ENCODE assay signal across 8 cellular contexts in the genomic region with DNA sequence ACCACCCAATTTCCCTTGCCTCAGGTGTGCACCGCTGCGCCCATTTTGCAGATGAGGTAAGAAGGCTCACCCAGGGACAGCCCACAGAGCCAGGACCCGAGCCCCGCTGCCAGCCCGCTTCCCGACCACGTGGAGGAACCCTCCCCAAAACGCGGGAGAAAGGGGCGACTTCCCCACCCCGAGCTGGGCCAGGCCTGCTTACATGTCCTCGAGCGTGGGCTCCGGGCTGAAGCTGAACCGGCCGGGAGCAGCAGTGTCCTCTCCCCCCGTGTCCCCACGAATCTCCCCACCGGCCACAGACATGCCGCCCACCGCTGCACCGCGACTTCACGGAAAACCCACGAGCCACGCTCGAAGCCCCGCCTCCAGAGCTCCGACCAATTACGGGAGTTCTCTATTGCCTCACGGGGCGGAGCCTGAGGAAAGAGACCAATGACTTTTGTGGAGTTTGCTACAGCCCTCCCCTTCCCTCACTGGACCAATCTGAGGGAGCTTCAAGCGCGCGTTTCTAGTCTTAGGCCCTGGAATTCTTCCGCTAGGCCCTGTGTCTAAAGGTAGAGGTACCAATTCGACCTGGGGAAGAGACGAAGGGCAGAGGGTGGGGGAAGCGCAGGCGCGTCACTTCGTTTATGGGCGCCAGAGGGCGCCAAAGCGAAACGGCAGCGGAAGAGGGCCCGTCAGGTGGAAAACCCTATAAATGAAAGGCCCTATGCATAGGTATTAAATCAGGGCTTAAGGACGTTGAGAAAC. TPM values are rescaled to one million over a fixed set of nuclear protein-coding genes. Genes with fewer than 3 reads are reported as not detected.
DNase-seq lines count a peak whose midpoint lies in the region; ATAC-seq and TF ChIP-seq lines count a peak whose summit lies in the region.

A gene (minus strand): TSS at position 353 of the 750 bp plus-strand sequence. CDS start 50 bp downstream, at position 303.

- CTCF ChIA-PET in Caco-2 (lab: Charles Lee) = interaction anchor here (0.6 to 2.0 kb wide), 45 partner anchors 9 to 338 kb away, joined by 3 to 49 read pairs (median 5); a partner anchor contains a TSS

- no peak within 1 kb of the TSS for H3K18ac ChIP-seq in mesendoderm (ENCODE audit: low read length)

- intact Hi-C loops in Caco-2 (cut with micrococcal nuclease; ENCODE audit: unreplicated experiment) = loop anchor here (1.0 to 2.0 kb wide), 6 partner anchors 97 to 228 kb away; a partner anchor contains a TSS

- peak within 1 kb of the TSS; percentile 67 for H3K4me3 ChIP-seq in Caco-2 (ENCODE audit: low read depth, low read length)
- peak within 1 kb of the TSS; percentile 91 for H3K4me3 ChIP-seq in endodermal cell (ENCODE audit: low read length)
- peak within 1 kb of the TSS; percentile 72 for H3K4me3 ChIP-seq in mesendoderm (ENCODE audit: low read length)

- peak within 1 kb of the TSS; percentile 84 for H3K56ac ChIP-seq in mesendoderm (ENCODE audit: low read length)

- no peak within 1 kb of the TSS for H4K8ac ChIP-seq in mesendoderm (ENCODE audit: low read depth, low read length)

- H3K23ac ChIP-seq in mesendoderm (ENCODE audit: low read length) = no peak within 1 kb of the TSS

- H3K36me3 Mint-ChIP-seq in Caco-2 (ENCODE audit: insufficient read depth, unreplicated experiment) = peaks cover 26% of the 10 kb centered on the region
- H3K36me3 Mint-ChIP-seq in endodermal cell (ENCODE audit: low read depth) = peaks cover 29% of the 10 kb centered on the region

- H3K9me3 Mint-ChIP-seq in Caco-2 (ENCODE audit: unreplicated experiment) (no peaks in the 10 kb centered on the region), endodermal cell (no peaks in the 10 kb centered on the region)

- no peak within 1 kb of the TSS for H2BK120ac ChIP-seq in mesendoderm (ENCODE audit: low read depth, low read length)

- H3K36me3 ChIP-seq in Caco-2 (ENCODE audit: control insufficient read depth, insufficient read depth, low read length) (no peaks in the 10 kb centered on the region; the same call in 1 of the 2 replicates), endodermal cell (ENCODE audit: control insufficient read depth, insufficient read depth, low read length) (peaks cover 20% of the 10 kb centered on the region), mesendoderm (ENCODE audit: control insufficient read depth, insufficient read depth, low read length) (no peaks in the 10 kb centered on the region)

- peak within 1 kb of the TSS; percentile 47 for H3K4me2 ChIP-seq in mesendoderm (ENCODE audit: low read length)

- H2BK5ac ChIP-seq in mesendoderm (ENCODE audit: low read length) = no peak within 1 kb of the TSS

- H3K27me3 Mint-ChIP-seq in Caco-2 (ENCODE audit: insufficient read depth, unreplicated experiment) (no peaks in the 10 kb centered on the region), endodermal cell (ENCODE audit: insufficient read depth) (peaks cover 29% of the 10 kb centered on the region)

- H2AK5ac ChIP-seq in mesendoderm (ENCODE audit: low read length) = no peak within 1 kb of the TSS

- H3K9ac ChIP-seq in endodermal cell (ENCODE audit: extremely low read depth, low read length, poor library complexity, severe bottlenecking) (peak within 1 kb of the TSS; percentile 31), mesendoderm (ENCODE audit: low read length) (peak within 1 kb of the TSS; percentile 75)

- 0 to 1% methylated on average over 13 to 49 of the region's 49 CpGs for WGBS in endodermal cell (ENCODE audit: insufficient coverage in 1 of 2, insufficient read length in 1 of 2), 2 experiments
- no CpG with 5 or more reads among the region's 49 CpGs for WGBS in mesendoderm (ENCODE audit: extremely low coverage, insufficient coverage, low lambda C conversion rate)

- H3K4me1 ChIP-seq in Caco-2 (peaks cover 16% of the 10 kb centered on the region), endodermal cell (ENCODE audit: control insufficient read depth, insufficient read depth, low read length) (no peaks in the 10 kb centered on the region), mesendoderm (ENCODE audit: control insufficient read depth, low read depth, low read length) (peaks cover 2% of the 10 kb centered on the region)

- no peak within 1 kb of the TSS for H3K27ac Mint-ChIP-seq in Caco-2 (ENCODE audit: unreplicated experiment)
- no peak within 1 kb of the TSS for H3K27ac Mint-ChIP-seq in endodermal cell

- no peak within 1 kb of the TSS for H2BK15ac ChIP-seq in mesendoderm (replicated peaks; ENCODE audit: low read depth)

- no peaks in the 10 kb centered on the region for H3K9me3 ChIP-seq in Caco-2
- no peaks in the 10 kb centered on the region for H3K9me3 ChIP-seq in endodermal cell (ENCODE audit: control insufficient read depth, low read length)

- H3K4me3 Mint-ChIP-seq in Caco-2 (ENCODE audit: unreplicated experiment) (no peak within 1 kb of the TSS), endodermal cell (no peak within 1 kb of the TSS)

- H3K4me1 Mint-ChIP-seq in Caco-2 (ENCODE audit: low read depth, unreplicated experiment) (no peaks in the 10 kb centered on the region), endodermal cell (peaks cover 8% of the 10 kb centered on the region)

- H4K5ac ChIP-seq in mesendoderm (ENCODE audit: low read length) = no peak within 1 kb of the TSS

- H3K27ac ChIP-seq in endodermal cell (ENCODE audit: low read depth, low read length) (no peak within 1 kb of the TSS), mesendoderm (ENCODE audit: low read depth, low read length) (no peak within 1 kb of the TSS)

- no peak within 1 kb of the TSS for H3K4ac ChIP-seq in mesendoderm (ENCODE audit: low read depth, low read length)

- H3K27me3 ChIP-seq in Caco-2 (replicated peaks; ENCODE audit: control insufficient read depth, insufficient read depth, low read length) = no peaks in the 10 kb centered on the region
- H3K27me3 ChIP-seq in endodermal cell (ENCODE audit: control insufficient read depth, insufficient read depth, low read length, poor library complexity, severe bottlenecking) = no peaks in the 10 kb centered on the region
- H3K27me3 ChIP-seq in mesendoderm (ENCODE audit: insufficient read depth, low read length, poor library complexity) = no peaks in the 10 kb centered on the region

- H3K79me2 ChIP-seq in mesendoderm (ENCODE audit: control insufficient read depth, insufficient read depth, low read length) = peaks cover 4% of the 10 kb centered on the region

- peak; percentile 94 to 98 for DNase-seq in Caco-2
- DNase-seq in HT1080 (ENCODE audit: low read depth) = peak; percentile 98
- peak; percentile 100 for DNase-seq in NOMO-1 (lab: John Stamatoyannopoulos, UW; ENCODE audit: unreplicated experiment in 2 of 2)
- peak; percentile 94 for DNase-seq in activated CD8-positive, alpha-beta memory T cell treated with anti-CD3 and anti-CD28 coated beads for 4 hours (ENCODE audit: low read depth in 2 of 2)
- DNase-seq in endodermal cell = peak; percentile 97
- DNase-seq in mesendoderm = peak; percentile 100
- DNase-seq in stimulated activated CD8-positive, alpha-beta memory T cell treated with anti-CD3 and anti-CD28 coated beads, Interleukin-15, amount 100 ng/mL, for 1 hour (ENCODE audit: low read depth) = peak; percentile 89

- ATAC-seq in GM21360 (IDR thresholded peaks at IDR 0.05; ENCODE audit: unreplicated experiment) = peak; percentile 96

- POLR2A ChIA-PET in Caco-2 (lab: Charles Lee) = interaction anchor here (0.6 to 1.5 kb wide), 18 partner anchors 12 to 341 kb away, joined by 3 to 27 read pairs (median 5); a partner anchor contains a TSS

- peaks cover 7% of the 10 kb centered on the region for H3K79me1 ChIP-seq in mesendoderm (ENCODE audit: low read length)

- no TSS peak for BruUV-seq in Caco-2 (replicated peaks; lab: Mats Ljungman, UMichigan)

- peak; percentile 79 to 81 for TF ChIP-seq CTCF in Caco-2 (IDR thresholded peaks at IDR 0.05; ENCODE audit: insufficient read depth in 1 of 2, low read depth in 1 of 2, low read length in 1 of 2, severe bottlenecking in 1 of 2, unreplicated experiment in 1 of 2)
- peak; percentile 93 for TF ChIP-seq CTCF in endodermal cell (conservative IDR thresholded peaks at IDR 0.05)

RNA-seq across cellular contexts. Expression of the gene that starts here (rescaled TPM):
- 51.1 and 53.2 TPM in 2 replicates for total RNA-seq in Caco-2 (2022)
- total RNA-seq in HT1080 (2014; rRNA removed; shearing (Covaris generic)) = 47.1 and 71.1 TPM in 2 replicates
- polyA plus RNA-seq in HT1080 (2015; cell fraction: cytosol; rRNA removed) = 48.3 and 55.6 TPM in 2 replicates
- 20.1 and 20.8 TPM in 2 replicates for polyA plus RNA-seq in HT1080 (2015; cell fraction: nucleus; rRNA removed)
- 10 to 100 TPM; 54.8 to 61.9 TPM for total RNA-seq in endodermal cell
- 55.9 TPM for polyA plus RNA-seq in endodermal cell (2013, experiment 1 of 2)
- polyA plus RNA-seq in endodermal cell (2013, experiment 2 of 2) = 53.5 TPM
- polyA plus RNA-seq in mesendoderm (2013, experiment 1 of 2) = 57.3 TPM
- 57.8 TPM for polyA plus RNA-seq in mesendoderm (2013, experiment 2 of 2)
